9 cellular contexts compared by ENCODE assay signal in genomic region chr17:43780135-43780534, GRCh38. TPM values are rescaled to one million over a fixed set of nuclear protein-coding genes. Genes with fewer than 3 reads are reported as not detected.
DNase-seq lines count a peak whose midpoint lies in the region; ATAC-seq and TF ChIP-seq lines count a peak whose summit lies in the region.
"Had no signal": no experiment of that assay in that cellular context is flagged by ENCODE, and none has a peak within 500 bp of the region (broad histone marks: within the 10 kb centered on the region; RNA-seq: fewer than 3 reads in every experiment).

Gene CFAP97D1, plus strand, starts transcription at chr17:43780435. Its CDS starts 28 bp downstream, at chr17:43780463.

- H3K9me3 Mint-ChIP-seq in mesothelial cell of epicardium, result no peaks in the 10 kb centered on the region

- H3K4me1 Mint-ChIP-seq in mesothelial cell of epicardium, result peaks cover 7% of the 10 kb centered on the region

- TF ChIP-seq POLR2A in heart left ventricle (IDR thresholded peaks at IDR 0.05), result no peak

- TF ChIP-seq CTCF in heart left ventricle (IDR thresholded peaks at IDR 0.05) (no peak), cardiac fibroblast (IDR thresholded peaks at IDR 0.05; ENCODE audit: low read depth, low read length) (no peak), mesothelial cell of epicardium (IDR thresholded peaks at IDR 0.05; ENCODE audit: unreplicated experiment) (no peak)

- no peak for DNase-seq in heart left ventricle
- DNase-seq in Right ventricle myocardium inferior (ENCODE audit: missing footprints), result no peak
- no peak for DNase-seq in cardiac fibroblast (ENCODE audit: low read depth in 2 of 2)
- DNase-seq in mesothelial cell of epicardium (ENCODE audit: low spot score in 2 of 2, unreplicated experiment in 2 of 2), result no peak
- no peak for DNase-seq in KBM-7
- DNase-seq: stimulated activated CD4-positive, alpha-beta T cell treated with anti-CD3 and anti-CD28 coated beads, Interleukin-4, amount 100 ng/mL, for 4 hours had no signal

- H3K36me3 Mint-ChIP-seq in mesothelial cell of epicardium, result peaks cover under 1% of the 10 kb centered on the region

- no peaks in the 10 kb centered on the region for H3K27me3 ChIP-seq in heart left ventricle

- H3K27ac Mint-ChIP-seq in mesothelial cell of epicardium, result peak within 1 kb of the TSS; percentile 61

- in situ Hi-C loops in KBM-7 (cut with MboI; ENCODE audit: low pct_unique_long_range_greater_than_20kb, low sequenced_read_pairs), result no loop called here

- H3K27me3 Mint-ChIP-seq in mesothelial cell of epicardium (ENCODE audit: low read depth), result peaks cover 42% of the 10 kb centered on the region

- H3K27ac ChIP-seq in heart left ventricle (peak within 1 kb of the TSS; percentile 99 to 100 (median 100)), urinary bladder (ENCODE audit: low read depth) (peak within 1 kb of the TSS; percentile 82)

- ATAC-seq in heart left ventricle (no peak), Right ventricle myocardium inferior (no peak), HG03159 (IDR thresholded peaks at IDR 0.05; ENCODE audit: unreplicated experiment) (no peak), GM18858 (IDR thresholded peaks at IDR 0.05; ENCODE audit: unreplicated experiment) (no peak)

- H3K9me3 ChIP-seq in heart left ventricle, result no peaks in the 10 kb centered on the region

- intact Hi-C loops in heart left ventricle (cut with DNase I) (loop anchor here in 6 of 10 donors (5.0 to 10.0 kb wide), 5 partner anchors 47 to 67 kb away; partner anchors contain the start of genes MPP3 (in 4 of the 6) and CD300LG (in 2 of the 6)), Right ventricle myocardium inferior (cut with DNase I) (no loop called here)

- peaks cover 0 to 24% (median 10%) of the 10 kb centered on the region in 9 donors for H3K36me3 ChIP-seq in heart left ventricle
- no peaks in the 10 kb centered on the region for H3K36me3 ChIP-seq in urinary bladder (ENCODE audit: insufficient read depth)

- H3K4me3 ChIP-seq in heart left ventricle (peak within 1 kb of the TSS; percentile 85 to 100 (median 96)), cardiac fibroblast (replicated peaks in 1 of 2; ENCODE audit: low read depth in 2 of 2, low read length in 2 of 2) (peak within 1 kb of the TSS; percentile 63 to 96), urinary bladder (ENCODE audit: low read depth, low read length) (peak within 1 kb of the TSS; percentile 78)

- H3K4me1 ChIP-seq in heart left ventricle, result peaks cover 7 to 71% (median 30%) of the 10 kb centered on the region in 12 donors
- no peaks in the 10 kb centered on the region for H3K4me1 ChIP-seq in urinary bladder (ENCODE audit: insufficient read depth)

- WGBS in heart left ventricle, 4 donors, result 71 to 77% (median 74%) methylated on average over 7 of the region's 7 CpGs
- 68% methylated on average over 7 of the region's 7 CpGs for WGBS in urinary bladder

- peak within 1 kb of the TSS; percentile 69 for H3K4me3 Mint-ChIP-seq in mesothelial cell of epicardium

RNA-seq across cellular contexts. Expression of gene CFAP97D1, which starts in this region (rescaled TPM):
- under 1 TPM in 2 of 9 donors, not detected in 7; 0.05 to 0.45 TPM for total RNA-seq in heart left ventricle
- polyA plus RNA-seq in heart left ventricle, result not detected
- total RNA-seq in Right ventricle myocardium inferior, result not detected
- total RNA-seq in mesothelial cell of epicardium, result 0.07 TPM in 1 of 3 replicates, not detected in the others
- total RNA-seq in urinary bladder, result not detected
- polyA plus RNA-seq in urinary bladder, result 0.05 TPM
